2 cellular contexts compared by ENCODE assay signal in the genomic region with DNA sequence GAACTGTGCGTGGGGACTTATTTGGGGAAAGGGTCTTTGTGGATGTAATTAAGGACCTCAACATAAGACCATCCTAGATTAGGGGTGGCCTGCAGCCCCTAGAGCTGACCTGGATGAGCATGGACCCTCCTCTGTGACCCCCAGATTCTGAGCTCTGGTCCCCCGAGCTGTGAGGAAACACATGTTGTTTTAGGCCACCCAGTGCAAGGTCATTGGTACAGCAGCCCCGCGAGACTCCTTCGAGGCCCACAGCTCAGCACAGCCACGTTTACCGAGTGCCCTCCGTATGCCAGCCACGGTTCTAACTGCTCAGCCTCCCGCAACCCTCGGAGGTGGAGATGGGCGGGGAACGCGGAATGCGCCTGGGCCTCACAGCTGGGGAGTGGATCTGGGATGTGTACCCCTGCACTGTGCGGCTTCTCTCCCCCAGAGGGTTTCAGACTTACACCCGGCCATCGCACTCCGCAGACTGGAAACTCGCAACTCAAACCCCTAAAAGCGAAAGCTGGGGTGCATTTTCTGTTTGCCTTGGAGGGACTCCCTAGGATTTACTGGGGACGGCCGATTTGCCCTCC.
TF ChIP-seq lines count a peak whose summit lies in the region.

No MANE protein-coding gene starts in this region.

TF ChIP-seq in HEK293, 187 proteins besides CTCF, POLR2A, EP300 and RAD21:
- TF ChIP-seq, protein P1, sequence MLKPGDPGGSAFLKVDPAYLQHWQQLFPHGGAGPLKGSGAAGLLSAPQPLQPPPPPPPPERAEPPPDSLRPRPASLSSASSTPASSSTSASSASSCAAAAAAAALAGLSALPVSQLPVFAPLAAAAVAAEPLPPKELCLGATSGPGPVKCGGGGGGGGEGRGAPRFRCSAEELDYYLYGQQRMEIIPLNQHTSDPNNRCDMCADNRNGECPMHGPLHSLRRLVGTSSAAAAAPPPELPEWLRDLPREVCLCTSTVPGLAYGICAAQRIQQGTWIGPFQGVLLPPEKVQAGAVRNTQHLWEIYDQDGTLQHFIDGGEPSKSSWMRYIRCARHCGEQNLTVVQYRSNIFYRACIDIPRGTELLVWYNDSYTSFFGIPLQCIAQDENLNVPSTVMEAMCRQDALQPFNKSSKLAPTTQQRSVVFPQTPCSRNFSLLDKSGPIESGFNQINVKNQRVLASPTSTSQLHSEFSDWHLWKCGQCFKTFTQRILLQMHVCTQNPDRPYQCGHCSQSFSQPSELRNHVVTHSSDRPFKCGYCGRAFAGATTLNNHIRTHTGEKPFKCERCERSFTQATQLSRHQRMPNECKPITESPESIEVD (tag by site-specific recombination; IDR thresholded peaks at IDR 0.05), result no peak
- TF ChIP-seq ZNF423 (tag by site-specific recombination; IDR thresholded peaks at IDR 0.05) (no peak), ZNF624 (tag by site-specific recombination; IDR thresholded peaks at IDR 0.05) (no peak), BCL11A (tag by site-specific recombination; IDR thresholded peaks at IDR 0.05; ENCODE audit: low read depth) (no peak), SCRT1 (tag by site-specific recombination; IDR thresholded peaks at IDR 0.05; ENCODE audit: borderline replicate concordance) (no peak), ZNF488 (tag by site-specific recombination; IDR thresholded peaks at IDR 0.05) (no peak), ZNF473 (tag by site-specific recombination; IDR thresholded peaks at IDR 0.05) (no peak), MYNN (tag by site-specific recombination; IDR thresholded peaks at IDR 0.05; ENCODE audit: borderline replicate concordance) (no peak)

TF ChIP-seq in H1, 55 proteins besides CTCF, POLR2A, EP300 and RAD21:
- TF ChIP-seq JUND (IDR thresholded peaks at IDR 0.05; ENCODE audit: low read length) (no peak), CHD2 (IDR thresholded peaks at IDR 0.05; ENCODE audit: low read length) (no peak), SAP30 (IDR thresholded peaks at IDR 0.05; ENCODE audit: insufficient read depth, insufficient replicate concordance, low read length) (no peak), HDAC6 (IDR thresholded peaks at IDR 0.05; ENCODE audit: low read depth, low read length) (no peak), ZNF274 (IDR thresholded peaks at IDR 0.05; ENCODE audit: borderline replicate concordance, extremely low read depth, low read length) (no peak), TCF12 (IDR thresholded peaks at IDR 0.05; ENCODE audit: low read depth, low read length) (no peak), BCL11A (IDR thresholded peaks at IDR 0.05; ENCODE audit: low read depth in 2 of 2, low read length in 2 of 2) (no peak), KDM1A (IDR thresholded peaks at IDR 0.05; ENCODE audit: borderline replicate concordance, low read length) (no peak), BRCA1 (IDR thresholded peaks at IDR 0.05; ENCODE audit: low read depth, low read length) (no peak), YY1 (IDR thresholded peaks at IDR 0.05; ENCODE audit: low read depth, low read length) (no peak), HDAC2 (IDR thresholded peaks at IDR 0.05; ENCODE audit: borderline replicate concordance in 1 of 2, low read depth in 2 of 2, low read length in 2 of 2) (no peak), FOSL1 (IDR thresholded peaks at IDR 0.05; ENCODE audit: insufficient read depth, low read depth, low read length) (no peak)
- TF ChIP-seq, protein P2, sequence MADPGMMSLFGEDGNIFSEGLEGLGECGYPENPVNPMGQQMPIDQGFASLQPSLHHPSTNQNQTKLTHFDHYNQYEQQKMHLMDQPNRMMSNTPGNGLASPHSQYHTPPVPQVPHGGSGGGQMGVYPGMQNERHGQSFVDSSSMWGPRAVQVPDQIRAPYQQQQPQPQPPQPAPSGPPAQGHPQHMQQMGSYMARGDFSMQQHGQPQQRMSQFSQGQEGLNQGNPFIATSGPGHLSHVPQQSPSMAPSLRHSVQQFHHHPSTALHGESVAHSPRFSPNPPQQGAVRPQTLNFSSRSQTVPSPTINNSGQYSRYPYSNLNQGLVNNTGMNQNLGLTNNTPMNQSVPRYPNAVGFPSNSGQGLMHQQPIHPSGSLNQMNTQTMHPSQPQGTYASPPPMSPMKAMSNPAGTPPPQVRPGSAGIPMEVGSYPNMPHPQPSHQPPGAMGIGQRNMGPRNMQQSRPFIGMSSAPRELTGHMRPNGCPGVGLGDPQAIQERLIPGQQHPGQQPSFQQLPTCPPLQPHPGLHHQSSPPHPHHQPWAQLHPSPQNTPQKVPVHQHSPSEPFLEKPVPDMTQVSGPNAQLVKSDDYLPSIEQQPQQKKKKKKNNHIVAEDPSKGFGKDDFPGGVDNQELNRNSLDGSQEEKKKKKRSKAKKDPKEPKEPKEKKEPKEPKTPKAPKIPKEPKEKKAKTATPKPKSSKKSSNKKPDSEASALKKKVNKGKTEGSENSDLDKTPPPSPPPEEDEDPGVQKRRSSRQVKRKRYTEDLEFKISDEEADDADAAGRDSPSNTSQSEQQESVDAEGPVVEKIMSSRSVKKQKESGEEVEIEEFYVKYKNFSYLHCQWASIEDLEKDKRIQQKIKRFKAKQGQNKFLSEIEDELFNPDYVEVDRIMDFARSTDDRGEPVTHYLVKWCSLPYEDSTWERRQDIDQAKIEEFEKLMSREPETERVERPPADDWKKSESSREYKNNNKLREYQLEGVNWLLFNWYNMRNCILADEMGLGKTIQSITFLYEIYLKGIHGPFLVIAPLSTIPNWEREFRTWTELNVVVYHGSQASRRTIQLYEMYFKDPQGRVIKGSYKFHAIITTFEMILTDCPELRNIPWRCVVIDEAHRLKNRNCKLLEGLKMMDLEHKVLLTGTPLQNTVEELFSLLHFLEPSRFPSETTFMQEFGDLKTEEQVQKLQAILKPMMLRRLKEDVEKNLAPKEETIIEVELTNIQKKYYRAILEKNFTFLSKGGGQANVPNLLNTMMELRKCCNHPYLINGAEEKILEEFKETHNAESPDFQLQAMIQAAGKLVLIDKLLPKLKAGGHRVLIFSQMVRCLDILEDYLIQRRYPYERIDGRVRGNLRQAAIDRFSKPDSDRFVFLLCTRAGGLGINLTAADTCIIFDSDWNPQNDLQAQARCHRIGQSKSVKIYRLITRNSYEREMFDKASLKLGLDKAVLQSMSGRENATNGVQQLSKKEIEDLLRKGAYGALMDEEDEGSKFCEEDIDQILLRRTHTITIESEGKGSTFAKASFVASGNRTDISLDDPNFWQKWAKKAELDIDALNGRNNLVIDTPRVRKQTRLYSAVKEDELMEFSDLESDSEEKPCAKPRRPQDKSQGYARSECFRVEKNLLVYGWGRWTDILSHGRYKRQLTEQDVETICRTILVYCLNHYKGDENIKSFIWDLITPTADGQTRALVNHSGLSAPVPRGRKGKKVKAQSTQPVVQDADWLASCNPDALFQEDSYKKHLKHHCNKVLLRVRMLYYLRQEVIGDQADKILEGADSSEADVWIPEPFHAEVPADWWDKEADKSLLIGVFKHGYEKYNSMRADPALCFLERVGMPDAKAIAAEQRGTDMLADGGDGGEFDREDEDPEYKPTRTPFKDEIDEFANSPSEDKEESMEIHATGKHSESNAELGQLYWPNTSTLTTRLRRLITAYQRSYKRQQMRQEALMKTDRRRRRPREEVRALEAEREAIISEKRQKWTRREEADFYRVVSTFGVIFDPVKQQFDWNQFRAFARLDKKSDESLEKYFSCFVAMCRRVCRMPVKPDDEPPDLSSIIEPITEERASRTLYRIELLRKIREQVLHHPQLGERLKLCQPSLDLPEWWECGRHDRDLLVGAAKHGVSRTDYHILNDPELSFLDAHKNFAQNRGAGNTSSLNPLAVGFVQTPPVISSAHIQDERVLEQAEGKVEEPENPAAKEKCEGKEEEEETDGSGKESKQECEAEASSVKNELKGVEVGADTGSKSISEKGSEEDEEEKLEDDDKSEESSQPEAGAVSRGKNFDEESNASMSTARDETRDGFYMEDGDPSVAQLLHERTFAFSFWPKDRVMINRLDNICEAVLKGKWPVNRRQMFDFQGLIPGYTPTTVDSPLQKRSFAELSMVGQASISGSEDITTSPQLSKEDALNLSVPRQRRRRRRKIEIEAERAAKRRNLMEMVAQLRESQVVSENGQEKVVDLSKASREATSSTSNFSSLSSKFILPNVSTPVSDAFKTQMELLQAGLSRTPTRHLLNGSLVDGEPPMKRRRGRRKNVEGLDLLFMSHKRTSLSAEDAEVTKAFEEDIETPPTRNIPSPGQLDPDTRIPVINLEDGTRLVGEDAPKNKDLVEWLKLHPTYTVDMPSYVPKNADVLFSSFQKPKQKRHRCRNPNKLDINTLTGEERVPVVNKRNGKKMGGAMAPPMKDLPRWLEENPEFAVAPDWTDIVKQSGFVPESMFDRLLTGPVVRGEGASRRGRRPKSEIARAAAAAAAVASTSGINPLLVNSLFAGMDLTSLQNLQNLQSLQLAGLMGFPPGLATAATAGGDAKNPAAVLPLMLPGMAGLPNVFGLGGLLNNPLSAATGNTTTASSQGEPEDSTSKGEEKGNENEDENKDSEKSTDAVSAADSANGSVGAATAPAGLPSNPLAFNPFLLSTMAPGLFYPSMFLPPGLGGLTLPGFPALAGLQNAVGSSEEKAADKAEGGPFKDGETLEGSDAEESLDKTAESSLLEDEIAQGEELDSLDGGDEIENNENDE (IDR thresholded peaks at IDR 0.05; ENCODE audit: insufficient replicate concordance, low read length), result no peak
